Comparison of ENCODE assay signal across 8 cellular contexts in the genomic region with DNA sequence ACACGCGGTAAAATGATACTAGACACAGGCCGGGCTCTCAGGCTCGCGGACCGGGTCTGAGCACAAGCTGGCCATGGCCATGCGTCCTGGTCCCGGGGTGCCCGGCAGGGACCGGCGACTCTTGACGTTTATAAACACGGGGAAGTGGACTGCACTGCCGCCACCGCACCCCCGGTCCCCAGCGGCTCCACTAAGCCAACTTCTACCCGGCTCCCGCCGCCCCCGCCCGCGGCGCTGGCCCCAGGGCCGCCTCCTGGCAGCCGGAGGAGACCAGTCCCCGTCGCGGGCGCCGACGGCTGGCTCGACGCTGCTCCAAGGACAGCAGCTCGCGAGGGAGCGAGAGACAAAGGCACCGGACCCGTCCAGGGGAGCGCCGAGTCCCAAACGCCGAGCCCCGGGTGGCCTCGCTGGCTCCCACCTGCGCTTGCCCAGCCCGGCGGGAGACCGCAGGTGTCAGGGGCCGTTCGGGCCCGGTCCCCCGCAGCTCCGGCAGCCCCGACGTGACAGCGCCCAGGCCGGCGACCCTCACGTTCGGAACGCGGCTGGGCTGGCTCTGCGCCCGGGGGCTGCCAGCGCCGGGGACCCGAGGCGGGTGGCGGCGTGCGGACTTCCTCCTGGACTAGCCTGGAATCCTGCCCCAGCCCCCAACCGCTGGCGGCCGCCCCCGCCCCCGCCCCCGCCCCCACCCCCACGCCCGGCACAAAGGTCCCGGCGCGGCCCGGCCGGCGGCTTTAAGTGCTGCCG.
DNase-seq lines count a peak whose midpoint lies in the region; ATAC-seq lines count a peak whose summit lies in the region.

No MANE protein-coding gene starts in this region.

- no peaks in the 10 kb centered on the region for H3K36me3 Mint-ChIP-seq in stimulated activated memory B cell treated with anti-CD40 and anti-IgM and Interleukin-4, amounts not matched to agents 10 μg/mL and 1 μg/mL and 100 μg/mL, for 72 hours

- no peaks in the 10 kb centered on the region for H3K9me3 ChIP-seq in duodenal mucosa (ENCODE audit: control insufficient read depth in 1 of 2, low read length in 2 of 2)

- DNase-seq in Ammon's horn (ENCODE audit: low spot score): peak; percentile 56
- DNase-seq in activated CD4-positive, CD25-positive, alpha-beta regulatory T cell (lab: John Stamatoyannopoulos, UW): peak; percentile 6 to 14 (median 12)
- DNase-seq in medulla oblongata (ENCODE audit: extremely low spot score): peak; percentile 43
- no peak for DNase-seq in COLO829 (ENCODE audit: low spot score)

- peak overlapping the region; percentile 82 for H3K4me3 Mint-ChIP-seq in stimulated activated memory B cell treated with anti-CD40 and anti-IgM and Interleukin-4, amounts not matched to agents 10 μg/mL and 1 μg/mL and 100 μg/mL, for 72 hours

- no peaks in the 10 kb centered on the region for H3K27me3 Mint-ChIP-seq in stimulated activated memory B cell treated with anti-CD40 and anti-IgM and Interleukin-4, amounts not matched to agents 10 μg/mL and 1 μg/mL and 100 μg/mL, for 72 hours

- no peaks in the 10 kb centered on the region for H3K9me3 Mint-ChIP-seq in stimulated activated memory B cell treated with anti-CD40 and anti-IgM and Interleukin-4, amounts not matched to agents 10 μg/mL and 1 μg/mL and 100 μg/mL, for 72 hours

- peak overlapping the region; percentile 91 for H3K27ac ChIP-seq in duodenal mucosa (ENCODE audit: low read depth, low read length)

- peak; percentile 26 for ATAC-seq in GM19351 (IDR thresholded peaks at IDR 0.05; ENCODE audit: unreplicated experiment)
- ATAC-seq in HG03457 (IDR thresholded peaks at IDR 0.05; ENCODE audit: unreplicated experiment): peak; percentile 21
- ATAC-seq in stimulated activated memory B cell treated with anti-CD40 and anti-IgM and Interleukin-4, amounts not matched to agents 10 μg/mL and 1 μg/mL and 100 μg/mL, for 72 hours: peak; percentile 49

- H3K4me1 Mint-ChIP-seq in stimulated activated memory B cell treated with anti-CD40 and anti-IgM and Interleukin-4, amounts not matched to agents 10 μg/mL and 1 μg/mL and 100 μg/mL, for 72 hours: peaks cover 66% of the 10 kb centered on the region

- H3K4me3 ChIP-seq in duodenal mucosa (ENCODE audit: low read depth in 1 of 2, low read length in 2 of 2): peak overlapping the region; percentile 81 to 83

- H3K27me3 ChIP-seq in duodenal mucosa (ENCODE audit: control insufficient read depth in 1 of 2, insufficient read depth in 2 of 2, low read length in 2 of 2): no peaks in the 10 kb centered on the region

- peak overlapping the region; percentile 88 for H3K9ac ChIP-seq in duodenal mucosa (ENCODE audit: low read depth in 1 of 2, low read length in 2 of 2)

- no peaks in the 10 kb centered on the region for H3K36me3 ChIP-seq in duodenal mucosa (ENCODE audit: control insufficient read depth in 1 of 2, insufficient read depth in 2 of 2, low read length in 2 of 2)

- H3K27ac Mint-ChIP-seq in stimulated activated memory B cell treated with anti-CD40 and anti-IgM and Interleukin-4, amounts not matched to agents 10 μg/mL and 1 μg/mL and 100 μg/mL, for 72 hours: peak overlapping the region; percentile 72

- H3K4me1 ChIP-seq in duodenal mucosa (ENCODE audit: control insufficient read depth in 1 of 2, insufficient read depth in 2 of 2, low read length in 2 of 2): peaks cover 50 to 53% of the 10 kb centered on the region in 2 donors
